8 cellular contexts compared by ENCODE assay signal in genomic region chr19:7013678-7014077, GRCh38. TPM values are rescaled to one million over a fixed set of nuclear protein-coding genes. Genes with fewer than 3 reads are reported as not detected.
DNase-seq lines count a peak whose midpoint lies in the region; ATAC-seq lines count a peak whose summit lies in the region.
"Had no signal": no experiment of that assay in that cellular context is flagged by ENCODE, and none has a peak within 500 bp of the region (broad histone marks: within the 10 kb centered on the region; RNA-seq: fewer than 3 reads in every experiment).

No MANE protein-coding gene starts in this region.

- ATAC-seq in GM19035 (IDR thresholded peaks at IDR 0.05; ENCODE audit: unreplicated experiment), result no peak
- no peak for ATAC-seq in GM18873 (IDR thresholded peaks at IDR 0.05; ENCODE audit: low FRiP score, unreplicated experiment)

- in situ Hi-C loops in SK-MEL-5 (cut with HindIII; ENCODE audit: low pct_unique_long_range_greater_than_20kb, low sequenced_read_pairs), result no loop called here

- DNase-seq in HCEC 1CT (peak; percentile 59), SK-MEL-5 (ENCODE audit: low read depth, low spot score) (peak; percentile 49), kidney glomerular epithelial cell (lab: John Stamatoyannopoulos, UW) (peak; percentile 71), NCI-H526 (lab: John Stamatoyannopoulos, UW) (no peak)

RNA-seq across cellular contexts. Expression of gene MBD3L2B, which starts 7.6 kb away (rescaled TPM):
- total RNA-seq in SK-MEL-5 (2014; rRNA removed; shearing (Covaris generic)), result not detected in 2 replicates
- polyA plus RNA-seq in SK-MEL-5 (2015; cell fraction: cytosol; rRNA removed), result not detected in 2 replicates
- polyA plus RNA-seq in SK-MEL-5 (2015; cell fraction: nucleus; rRNA removed), result not detected in 2 replicates
- total RNA-seq: astrocyte, suprapubic skin had no signal

RNA-seq across cellular contexts. Expression of gene MBD3L5, which starts 16.7 kb away (rescaled TPM):
- total RNA-seq in SK-MEL-5 (2014; rRNA removed; shearing (Covaris generic)), result not detected in 2 replicates
- polyA plus RNA-seq in SK-MEL-5 (2015; cell fraction: cytosol; rRNA removed), result not detected in 2 replicates
- polyA plus RNA-seq in SK-MEL-5 (2015; cell fraction: nucleus; rRNA removed), result not detected in 2 replicates
- total RNA-seq: astrocyte, suprapubic skin had no signal

RNA-seq across cellular contexts. Expression of gene MBD3L4, which starts 26.3 kb away (rescaled TPM):
- not detected in 2 replicates for total RNA-seq in SK-MEL-5 (2014; rRNA removed; shearing (Covaris generic))
- polyA plus RNA-seq in SK-MEL-5 (2015; cell fraction: cytosol; rRNA removed), result not detected in 2 replicates
- polyA plus RNA-seq in SK-MEL-5 (2015; cell fraction: nucleus; rRNA removed), result not detected in 2 replicates
- total RNA-seq: astrocyte, suprapubic skin had no signal

RNA-seq across cellular contexts. Expression of gene MBD3L2, which starts 35.4 kb away (rescaled TPM):
- total RNA-seq in SK-MEL-5 (2014; rRNA removed; shearing (Covaris generic)), result not detected in 2 replicates
- not detected in 2 replicates for polyA plus RNA-seq in SK-MEL-5 (2015; cell fraction: cytosol; rRNA removed)
- polyA plus RNA-seq in SK-MEL-5 (2015; cell fraction: nucleus; rRNA removed), result not detected in 2 replicates
- total RNA-seq: suprapubic skin had no signal

RNA-seq across cellular contexts. Expression of gene MBD3L3, which starts 44.8 kb away (rescaled TPM):
- not detected in 2 replicates for total RNA-seq in SK-MEL-5 (2014; rRNA removed; shearing (Covaris generic))
- not detected in 2 replicates for polyA plus RNA-seq in SK-MEL-5 (2015; cell fraction: cytosol; rRNA removed)
- polyA plus RNA-seq in SK-MEL-5 (2015; cell fraction: nucleus; rRNA removed), result not detected in 2 replicates
- total RNA-seq: astrocyte, suprapubic skin had no signal

Comparison
In these comparisons a context has a peak if more than half of its experiments do, and no peak if none do; other contexts are left out.
1. DNase-seq: peak in HCEC 1CT (single experiment), SK-MEL-5 (single experiment) and kidney glomerular epithelial cell (single experiment); none in NCI-H526 (0 of 2).